In genomic region chr22:30934053-30934452, GRCh38 we compare ENCODE assay signal across 23 cellular contexts.
"Had no signal": no experiment of that assay in that cellular context is flagged by ENCODE, and none has a peak within 500 bp of the region (broad histone marks: within the 10 kb centered on the region; RNA-seq: fewer than 3 reads in every experiment).

No MANE protein-coding gene starts in this region.

- H3K9me3 Mint-ChIP-seq: activated naive CD4-positive, alpha-beta T cell treated with anti-CD3 and anti-CD28 coated beads, Interleukin-2, amount 50 U/mL, for 72 hours; brain; effector memory CD8-positive, alpha-beta T cell; immature natural killer cell; mesothelial cell of epicardium; natural killer cell; neural progenitor cell; T-helper 1 cell treated with Interleukin-12 subunit alpha and Interleukin-12 subunit beta and Interleukin-4 antibody, amounts not matched to agents 30 μg/mL and 1 μg/mL, for 36 hours had no signal

- H3K4me3 Mint-ChIP-seq: activated CD8-positive, alpha-beta memory T cell treated with anti-CD3 and anti-CD28 coated beads, Interleukin-2, amount 10 ng/mL, durations not matched to agents 7 days and 5 days; activated CD8-positive, alpha-beta T cell treated with anti-CD3 and anti-CD28 coated beads, Interleukin-2, amount 10 ng/mL, durations not matched to agents 7 days and 5 days; brain; effector memory CD8-positive, alpha-beta T cell; immature natural killer cell; mesothelial cell of epicardium; natural killer cell; neural progenitor cell; T-helper 1 cell treated with Interleukin-12 subunit alpha and Interleukin-12 subunit beta and Interleukin-4 antibody, amounts not matched to agents 30 μg/mL and 1 μg/mL, for 36 hours had no signal

- ATAC-seq: activated CD8-positive, alpha-beta memory T cell treated with anti-CD3 and anti-CD28 coated beads, Interleukin-2, amount 10 ng/mL, durations not matched to agents 7 days and 5 days; activated CD8-positive, alpha-beta T cell treated with anti-CD3 and anti-CD28 coated beads, Interleukin-2, amount 10 ng/mL, durations not matched to agents 7 days and 5 days; activated naive CD4-positive, alpha-beta T cell treated with anti-CD3 and anti-CD28 coated beads, Interleukin-2, amount 50 U/mL, for 72 hours; effector memory CD8-positive, alpha-beta T cell; natural killer cell; right cardiac atrium had no signal

- H3K27me3 Mint-ChIP-seq: activated CD8-positive, alpha-beta memory T cell treated with anti-CD3 and anti-CD28 coated beads, Interleukin-2, amount 10 ng/mL, durations not matched to agents 7 days and 5 days; brain; effector memory CD8-positive, alpha-beta T cell had no signal

- H3K4me1 Mint-ChIP-seq: activated CD8-positive, alpha-beta memory T cell treated with anti-CD3 and anti-CD28 coated beads, Interleukin-2, amount 10 ng/mL, durations not matched to agents 7 days and 5 days; brain; mesothelial cell of epicardium; neural progenitor cell had no signal

- DNase-seq: activated CD4-positive, alpha-beta T cell treated with anti-CD3 and anti-CD28 coated beads for 1 hour; activated CD8-positive, alpha-beta memory T cell treated with anti-CD3 and anti-CD28 coated beads, Interleukin-2, amount 10 ng/mL, durations not matched to agents 7 days and 5 days; activated CD8-positive, alpha-beta T cell treated with anti-CD3 and anti-CD28 coated beads, Interleukin-2, amount 10 ng/mL, durations not matched to agents 7 days and 5 days; cortex of kidney; effector memory CD8-positive, alpha-beta T cell; foreskin fibroblast; head of caudate nucleus; hippocampal formation; immature natural killer cell; natural killer cell; posterior cingulate gyrus; right cardiac atrium; spleen; stimulated activated naive CD4-positive, alpha-beta T cell treated with Interleukin-2 at 50 U/mL for 16 hours; SW 1271; testis; transverse colon had no signal

- H3K27ac Mint-ChIP-seq: activated CD8-positive, alpha-beta T cell treated with anti-CD3 and anti-CD28 coated beads, Interleukin-2, amount 10 ng/mL, durations not matched to agents 7 days and 5 days; brain; immature natural killer cell; mesothelial cell of epicardium; natural killer cell; neural progenitor cell; T-helper 1 cell treated with Interleukin-12 subunit alpha and Interleukin-12 subunit beta and Interleukin-4 antibody, amounts not matched to agents 30 μg/mL and 1 μg/mL, for 36 hours had no signal

- H3K27ac ChIP-seq: ascending aorta, neural progenitor cell, spleen, testis, transverse colon had no signal
